Comparison of ENCODE assay signal across 18 cellular contexts in the genomic region with DNA sequence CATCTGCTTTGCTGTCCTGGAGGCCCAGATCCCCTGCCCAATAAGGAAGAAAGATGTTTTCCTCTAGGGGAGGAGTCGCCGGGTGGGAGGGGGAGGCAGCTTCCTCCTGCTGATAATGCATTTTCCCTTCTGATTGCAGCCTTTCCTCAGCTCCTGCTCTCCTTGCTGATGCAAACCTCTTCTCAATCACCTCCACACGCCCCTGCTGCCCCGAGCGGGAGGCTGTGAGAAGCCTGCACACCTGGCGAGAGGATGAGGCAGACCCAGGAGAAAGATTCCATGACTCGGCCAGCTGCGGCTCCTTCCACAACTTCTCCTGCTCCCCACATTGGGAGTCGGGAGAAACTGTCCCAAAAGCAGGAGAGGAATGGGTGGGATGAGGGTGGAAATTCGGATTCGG. TPM values are rescaled to one million over a fixed set of nuclear protein-coding genes. Genes with fewer than 3 reads are reported as not detected.
"Had no signal": no experiment of that assay in that cellular context is flagged by ENCODE, and none has a peak within 500 bp of the region (broad histone marks: within the 10 kb centered on the region; RNA-seq: fewer than 3 reads in every experiment).

No MANE protein-coding gene starts in this region.

- FAIRE-seq: colon had no signal

- H3K27ac ChIP-seq: dorsolateral prefrontal cortex, foreskin keratinocyte, spleen, thoracic aorta, upper lobe of left lung had no signal

- H3K4me1 ChIP-seq: foreskin keratinocyte, spleen, upper lobe of left lung had no signal

- H3K9me3 ChIP-seq: spleen, thoracic aorta, upper lobe of left lung had no signal

- H3K27me3 ChIP-seq: upper lobe of left lung had no signal

- H3K36me3 ChIP-seq: spleen, thoracic aorta, upper lobe of left lung had no signal

- DNase-seq: activated CD4-positive, alpha-beta T cell treated with anti-CD3 and anti-CD28 coated beads, Interleukin-2, amount 10 ng/mL, durations not matched to agents 24 days and 14 days; activated CD8-positive, alpha-beta T cell treated with anti-CD3 and anti-CD28 coated beads for 36 hours; activated naive CD4-positive, alpha-beta T cell treated with anti-CD3 and anti-CD28 coated beads for 36 hours; activated T-cell treated with anti-CD3 and anti-CD28 coated beads, Interleukin-2, amount 50 U/mL, for 24 hours; caudate nucleus; dorsolateral prefrontal cortex; foreskin keratinocyte; hypothalamus; mesenchymal stem cell; naive thymus-derived CD8-positive, alpha-beta T cell; spleen; stimulated activated naive B cell treated with anti-CD40 and anti-IgM and Interleukin-4, amounts not matched to agents 10 μg/mL and 1 μg/mL and 100 μg/mL, for 72 hours; T-helper 1 cell; T1000; upper lobe of left lung had no signal

- ATAC-seq: activated CD8-positive, alpha-beta T cell treated with anti-CD3 and anti-CD28 coated beads for 36 hours; foreskin keratinocyte; naive thymus-derived CD8-positive, alpha-beta T cell; stimulated activated naive B cell treated with anti-CD40 and anti-IgM and Interleukin-4, amounts not matched to agents 10 μg/mL and 1 μg/mL and 100 μg/mL, for 72 hours had no signal

- H3K4me3 ChIP-seq: dorsolateral prefrontal cortex, spleen, thoracic aorta, upper lobe of left lung had no signal

RNA-seq across cellular contexts. Expression of gene NTNG2, which starts 6.9 kb away (rescaled TPM):
- total RNA-seq: epithelial cell of proximal tubule had no signal
